Comparison of ENCODE assay signal across 1 cellular context in genomic region chr2:231709636-231709980, GRCh38.
TF ChIP-seq lines count a peak whose summit lies in the region.

No MANE protein-coding gene starts in this region.

TF ChIP-seq in GM23338, 12 proteins besides CTCF, POLR2A, EP300 and RAD21 (continued from another document):
- TF ChIP-seq EZH2 (IDR thresholded peaks at IDR 0.05; ENCODE audit: low read depth, unreplicated experiment) (no peak), ETS1 (IDR thresholded peaks at IDR 0.05) (no peak), POLR2AphosphoS5 (IDR thresholded peaks at IDR 0.05; ENCODE audit: low read depth) (no peak; the same call in 1 of the 2 replicates), NANOG (IDR thresholded peaks at IDR 0.05; ENCODE audit: borderline replicate concordance) (no peak), CREB1 (CRISPR knock-in tag; IDR thresholded peaks at IDR 0.05; ENCODE audit: low read depth) (no peak)
TF ChIP-seq in GM23338: peak in this region for 0.
